ENCODE assay signal across 23 cellular contexts in genomic region chr17:82256242-82256894, GRCh38. TPM values are rescaled to one million over a fixed set of nuclear protein-coding genes. Genes with fewer than 3 reads are reported as not detected.
DNase-seq lines count a peak whose midpoint lies in the region; ATAC-seq and TF ChIP-seq lines count a peak whose summit lies in the region.
"Had no signal": no experiment of that assay in that cellular context is flagged by ENCODE, and none has a peak within 500 bp of the region (broad histone marks: within the 10 kb centered on the region; RNA-seq: fewer than 3 reads in every experiment).

No MANE protein-coding gene starts in this region.

- POLR2A ChIA-PET in RWPE1 (lab: Yijun Ruan, JAX; ENCODE audit: low non-redundant PET): no interaction called here

- no peak for TF ChIP-seq POLR2A in heart left ventricle (IDR thresholded peaks at IDR 0.05)

- no peak overlapping the region for H3K27ac ChIP-seq in heart left ventricle
- H3K27ac ChIP-seq in RWPE1: peak overlapping the region; percentile 61
- H3K27ac ChIP-seq: KMS-11, parathyroid adenoma, vagina had no signal

- no peaks in the 10 kb centered on the region for H3K27me3 ChIP-seq in heart left ventricle
- H3K27me3 ChIP-seq: vagina had no signal

- H3K9me3 ChIP-seq in heart left ventricle: no peaks in the 10 kb centered on the region
- H3K9me3 ChIP-seq: vagina had no signal

- CTCF ChIA-PET in RWPE1 (lab: Yijun Ruan, JAX): interaction anchor here (0.8 kb wide), 1 partner anchor 10 kb away, joined by 3 read pairs; no protein-coding TSS in a partner anchor

- H3K27me3 Mint-ChIP-seq in endothelial cell (ENCODE audit: unreplicated experiment) (peaks cover 6% of the 10 kb centered on the region), HFFc6 (ENCODE audit: insufficient read depth) (peaks cover 34% of the 10 kb centered on the region), glutamatergic neuron (ENCODE audit: unreplicated experiment) (peaks cover 11% of the 10 kb centered on the region)
- no peaks in the 10 kb centered on the region for H3K27me3 Mint-ChIP-seq in stimulated activated memory B cell treated with anti-CD40 and anti-IgM and Interleukin-4, amounts not matched to agents 10 μg/mL and 1 μg/mL and 100 μg/mL, for 72 hours
- H3K27me3 Mint-ChIP-seq: activated CD8-positive, alpha-beta memory T cell treated with anti-CD3 and anti-CD28 coated beads, Interleukin-2, amount 10 ng/mL, durations not matched to agents 7 days and 5 days had no signal

- ATAC-seq in Right ventricle myocardium superior (ENCODE audit: poor library complexity) (no peak), heart left ventricle (no peak)
- no peak for ATAC-seq in stimulated activated memory B cell treated with anti-CD40 and anti-IgM and Interleukin-4, amounts not matched to agents 10 μg/mL and 1 μg/mL and 100 μg/mL, for 72 hours
- ATAC-seq: activated CD8-positive, alpha-beta memory T cell treated with anti-CD3 and anti-CD28 coated beads, Interleukin-2, amount 10 ng/mL, durations not matched to agents 7 days and 5 days; sciatic nerve had no signal

- H3K4me3 Mint-ChIP-seq in endothelial cell (ENCODE audit: unreplicated experiment) (peak overlapping the region; percentile 67), HFFc6 (no peak overlapping the region), glutamatergic neuron (ENCODE audit: unreplicated experiment) (no peak overlapping the region)
- no peak overlapping the region for H3K4me3 Mint-ChIP-seq in stimulated activated memory B cell treated with anti-CD40 and anti-IgM and Interleukin-4, amounts not matched to agents 10 μg/mL and 1 μg/mL and 100 μg/mL, for 72 hours
- H3K4me3 Mint-ChIP-seq: activated CD8-positive, alpha-beta memory T cell treated with anti-CD3 and anti-CD28 coated beads, Interleukin-2, amount 10 ng/mL, durations not matched to agents 7 days and 5 days had no signal

- peaks cover 0 to under 1% (median 0%) of the 10 kb centered on the region in 12 donors for H3K4me1 ChIP-seq in heart left ventricle
- H3K4me1 ChIP-seq: vagina had no signal

- H3K36me3 Mint-ChIP-seq in endothelial cell (ENCODE audit: low read depth, unreplicated experiment) (peaks cover 71% of the 10 kb centered on the region), HFFc6 (ENCODE audit: low read depth) (peaks cover 77% of the 10 kb centered on the region), glutamatergic neuron (ENCODE audit: unreplicated experiment) (peaks cover 14% of the 10 kb centered on the region)
- peaks cover 69% of the 10 kb centered on the region for H3K36me3 Mint-ChIP-seq in stimulated activated memory B cell treated with anti-CD40 and anti-IgM and Interleukin-4, amounts not matched to agents 10 μg/mL and 1 μg/mL and 100 μg/mL, for 72 hours

- H3K4me1 Mint-ChIP-seq in endothelial cell (ENCODE audit: unreplicated experiment) (peaks cover 4% of the 10 kb centered on the region), HFFc6 (ENCODE audit: low read depth) (no peaks in the 10 kb centered on the region; the same call in 1 of the 2 replicates), glutamatergic neuron (ENCODE audit: low read depth, unreplicated experiment) (peaks cover 19% of the 10 kb centered on the region)
- H3K4me1 Mint-ChIP-seq in stimulated activated memory B cell treated with anti-CD40 and anti-IgM and Interleukin-4, amounts not matched to agents 10 μg/mL and 1 μg/mL and 100 μg/mL, for 72 hours: peaks cover 8% of the 10 kb centered on the region

- H3K4me3 ChIP-seq in heart left ventricle: no peak overlapping the region
- H3K4me3 ChIP-seq: vagina had no signal

- DNase-seq in Right ventricle myocardium superior (peak; percentile 8), heart left ventricle (no peak), RWPE1 (ENCODE audit: low spot score) (no peak), endothelial cell (ENCODE audit: low spot score) (no peak), HFFc6 (no peak), glutamatergic neuron (no peak)
- DNase-seq in stimulated activated CD4-positive, alpha-beta T cell treated with anti-CD3 and anti-CD28 coated beads, Interleukin-2, amount 100 ng/mL, for 24 hours: no peak
- DNase-seq: activated CD4-positive, CD25-positive, alpha-beta regulatory T cell treated with anti-CD3 and anti-CD28 coated beads, Interleukin-2, amount 50 U/mL, for 72 hours; activated CD8-positive, alpha-beta memory T cell treated with anti-CD3 and anti-CD28 coated beads, Interleukin-2, amount 10 ng/mL, durations not matched to agents 7 days and 5 days; C1 segment of cervical spinal cord; cortex of kidney; DMS153; HCEC 1CT; mesenchymal stem cell; NCI-H146; NCI-H524 treated with DMSO at 0.1 percent for 48 hours; RPMI8226 had no signal

- 91 to 95% (median 93%) methylated on average over 14 of the region's 14 CpGs for WGBS in heart left ventricle, 4 donors

- TF ChIP-seq CTCF in heart left ventricle (IDR thresholded peaks at IDR 0.05): no peak
- no peak for TF ChIP-seq CTCF in RWPE1 (conservative IDR thresholded peaks at IDR 0.05; ENCODE audit: low read depth)
- TF ChIP-seq CTCF in endothelial cell (IDR thresholded peaks at IDR 0.05; ENCODE audit: unreplicated experiment): no peak
- no peak for TF ChIP-seq CTCF in HFFc6 (IDR thresholded peaks at IDR 0.05)
- no peak for TF ChIP-seq CTCF in glutamatergic neuron (IDR thresholded peaks at IDR 0.05; ENCODE audit: partially characterized antibody, unreplicated experiment)

- intact Hi-C loops in Right ventricle myocardium superior (cut with DNase I): no loop called here
- intact Hi-C loops in heart left ventricle (cut with DNase I): loop anchor here in 1 of 10 donors (2.0 kb wide), 1 partner anchor 14 kb away; no protein-coding TSS in a partner anchor

- H3K36me3 ChIP-seq in heart left ventricle: peaks cover 4 to 86% (median 80%) of the 10 kb centered on the region in 9 donors

- no peaks in the 10 kb centered on the region for H3K9me3 Mint-ChIP-seq in endothelial cell (ENCODE audit: unreplicated experiment)
- H3K9me3 Mint-ChIP-seq in stimulated activated memory B cell treated with anti-CD40 and anti-IgM and Interleukin-4, amounts not matched to agents 10 μg/mL and 1 μg/mL and 100 μg/mL, for 72 hours: no peaks in the 10 kb centered on the region
- H3K9me3 Mint-ChIP-seq in HFFc6: peaks cover 21% of the 10 kb centered on the region
- H3K9me3 Mint-ChIP-seq in glutamatergic neuron (ENCODE audit: unreplicated experiment): peaks cover 2% of the 10 kb centered on the region
- H3K9me3 Mint-ChIP-seq: activated T-helper 2 cell treated with anti-CD3 and anti-CD28 coated beads, Interferon-gamma antibody, Interleukin-2, Interleukin-4, amounts not matched to agents 10 μg/mL and 5 μg/mL and 100 μg/mL, durations not matched to agents 14 hours and 24 hours and 36 hours had no signal

- H3K27ac Mint-ChIP-seq in endothelial cell (ENCODE audit: unreplicated experiment): peak overlapping the region; percentile 14
- peak overlapping the region; percentile 9 for H3K27ac Mint-ChIP-seq in stimulated activated memory B cell treated with anti-CD40 and anti-IgM and Interleukin-4, amounts not matched to agents 10 μg/mL and 1 μg/mL and 100 μg/mL, for 72 hours
- H3K27ac Mint-ChIP-seq in HFFc6: no peak overlapping the region
- no peak overlapping the region for H3K27ac Mint-ChIP-seq in glutamatergic neuron (ENCODE audit: unreplicated experiment)
- H3K27ac Mint-ChIP-seq: activated CD8-positive, alpha-beta memory T cell treated with anti-CD3 and anti-CD28 coated beads, Interleukin-2, amount 10 ng/mL, durations not matched to agents 7 days and 5 days; activated T-helper 2 cell treated with anti-CD3 and anti-CD28 coated beads, Interferon-gamma antibody, Interleukin-2, Interleukin-4, amounts not matched to agents 10 μg/mL and 5 μg/mL and 100 μg/mL, durations not matched to agents 14 hours and 24 hours and 36 hours had no signal

RNA-seq across cellular contexts. Expression of gene CSNK1D, which starts 17.1 kb away (rescaled TPM):
- 54.4 TPM for total RNA-seq in Right ventricle myocardium superior
- total RNA-seq in heart left ventricle: 10 to 100 TPM; 38.4 to 83.9 (median 66.1) TPM
- 10 to 100 TPM; 47.5 to 88.1 TPM for polyA plus RNA-seq in heart left ventricle
- 149 TPM for total RNA-seq in endothelial cell (ENCODE audit: unreplicated experiment)
- 100 to 1,000 TPM; 116 to 128 (median 118) TPM for total RNA-seq in HFFc6 (2021; fragmentation: NEBNext Ultra II Directional; extraction: Animal tissue kit (Norgen Biotek cat#: 25700))
- total RNA-seq in glutamatergic neuron (ENCODE audit: unreplicated experiment): 211 TPM

RNA-seq across cellular contexts. Expression of gene SLC16A3, which starts 27.5 kb away (rescaled TPM):
- total RNA-seq in Right ventricle myocardium superior (10.0 TPM), heart left ventricle (10 to 100 TPM in 5 of 9 donors, 1 to 10 TPM in 4; 6.5 to 56.0 (median 12.9) TPM), endothelial cell (ENCODE audit: unreplicated experiment) (76.2 TPM), glutamatergic neuron (ENCODE audit: unreplicated experiment) (15.6 TPM)
- 10 to 100 TPM in 1 of 2 donors, 1 to 10 TPM in 1; 8.3 to 33.9 TPM for polyA plus RNA-seq in heart left ventricle
- total RNA-seq in HFFc6 (2021; fragmentation: NEBNext Ultra II Directional; extraction: Animal tissue kit (Norgen Biotek cat#: 25700)): 100 to 1,000 TPM; 475 to 624 (median 523) TPM

RNA-seq across cellular contexts. Expression of gene CCDC57, which starts 43.7 kb away (rescaled TPM):
- total RNA-seq in Right ventricle myocardium superior (8.6 TPM), heart left ventricle (10 to 100 TPM in 5 of 9 donors, 1 to 10 TPM in 4; 4.3 to 17.6 (median 10.7) TPM), endothelial cell (ENCODE audit: unreplicated experiment) (37.2 TPM), glutamatergic neuron (ENCODE audit: unreplicated experiment) (40.7 TPM)
- polyA plus RNA-seq in heart left ventricle: 1 to 10 TPM; 8.7 to 9.5 TPM
- total RNA-seq in HFFc6 (2021; fragmentation: NEBNext Ultra II Directional; extraction: Animal tissue kit (Norgen Biotek cat#: 25700)): 10 to 100 TPM; 12.8 to 15.6 (median 13.6) TPM

Comparison
In these comparisons a context has a peak if more than half of its experiments do, and no peak if none do; other contexts are left out.
1. H3K27ac Mint-ChIP-seq: peak in endothelial cell (single experiment) and stimulated activated memory B cell treated with anti-CD40 and anti-IgM and Interleukin-4, amounts not matched to agents 10 μg/mL and 1 μg/mL and 100 μg/mL, for 72 hours (single experiment); none in HFFc6 (single experiment) and glutamatergic neuron (single experiment).